11 cellular contexts compared by ENCODE assay signal in the genomic region with DNA sequence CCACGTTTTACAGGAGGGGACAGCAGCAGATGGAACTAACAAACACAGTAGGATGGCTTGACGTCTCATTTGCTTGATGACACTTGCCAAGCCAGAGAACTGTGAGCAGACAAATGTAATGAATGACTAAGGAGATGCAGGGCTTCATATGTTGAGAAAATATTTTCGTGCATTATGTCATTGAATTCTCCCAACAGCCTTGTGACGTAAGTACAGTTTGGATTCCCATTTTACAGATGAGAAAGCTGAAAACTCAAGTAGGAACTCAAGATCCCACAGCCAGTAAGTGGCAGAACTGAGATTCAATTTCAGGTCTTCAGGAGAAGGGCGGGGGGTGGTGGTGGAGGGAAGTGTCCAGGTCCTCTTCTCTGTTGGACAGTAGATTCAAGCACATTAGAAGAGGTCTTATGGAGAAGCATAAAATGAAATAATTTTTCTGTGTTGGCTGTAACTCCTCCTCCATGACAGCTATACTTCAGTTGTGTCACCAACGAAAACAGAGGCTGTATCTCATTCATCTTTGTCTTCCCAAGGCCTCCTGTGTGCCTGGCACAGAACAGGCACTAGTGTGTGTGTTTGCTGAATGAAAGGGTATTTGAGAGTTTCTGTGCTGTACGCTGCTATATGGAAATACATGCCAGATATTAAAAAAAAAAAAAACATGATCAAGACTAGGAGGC. TPM values are rescaled to one million over a fixed set of nuclear protein-coding genes. Genes with fewer than 3 reads are reported as not detected.
DNase-seq lines count a peak whose midpoint lies in the region; ATAC-seq and TF ChIP-seq lines count a peak whose summit lies in the region.
"Had no signal": no experiment of that assay in that cellular context is flagged by ENCODE, and none has a peak within 500 bp of the region (broad histone marks: within the 10 kb centered on the region; RNA-seq: fewer than 3 reads in every experiment).

No MANE protein-coding gene starts in this region.

- ATAC-seq in right lobe of liver (no peak), HG03196 (IDR thresholded peaks at IDR 0.05; ENCODE audit: unreplicated experiment) (no peak), GM19455 (IDR thresholded peaks at IDR 0.05; ENCODE audit: unreplicated experiment) (no peak), HG02571 (IDR thresholded peaks at IDR 0.05; ENCODE audit: unreplicated experiment) (no peak)
- ATAC-seq: GM12878 had no signal

- H3K9me3 ChIP-seq in right lobe of liver (no peaks in the 10 kb centered on the region), stomach smooth muscle (ENCODE audit: control insufficient read depth in 2 of 2, low read length in 2 of 2) (no peaks in the 10 kb centered on the region)
- H3K9me3 ChIP-seq: HAP-1 had no signal

- peaks cover 61% of the 10 kb centered on the region for H3K27me3 Mint-ChIP-seq in T-helper 1 cell treated with Interleukin-12 subunit alpha and Interleukin-12 subunit beta and Interleukin-4 antibody, amounts not matched to agents 30 μg/mL and 1 μg/mL, for 36 hours (ENCODE audit: low read depth)
- peaks cover 3% of the 10 kb centered on the region for H3K27me3 Mint-ChIP-seq in brain

- no peak overlapping the region for H3K9ac ChIP-seq in stomach smooth muscle (ENCODE audit: low read length in 2 of 2)
- H3K9ac ChIP-seq: KMS-11 had no signal

- intact Hi-C loops in right lobe of liver (cut with DNase I) = no loop called here

- TF ChIP-seq CTCF in brain (conservative IDR thresholded peaks at IDR 0.05) (no peak), right lobe of liver (IDR thresholded peaks at IDR 0.05) (no peak)

- H3K9me3 Mint-ChIP-seq in T-helper 1 cell treated with Interleukin-12 subunit alpha and Interleukin-12 subunit beta and Interleukin-4 antibody, amounts not matched to agents 30 μg/mL and 1 μg/mL, for 36 hours = no peaks in the 10 kb centered on the region
- peaks cover 0 to 6% (median 0%) of the 10 kb centered on the region in 5 experiments for H3K9me3 Mint-ChIP-seq in brain

- peak overlapping the region; percentile 5 to 51 (median 8) for H3K27ac ChIP-seq in right lobe of liver
- no peak overlapping the region for H3K27ac ChIP-seq in stomach smooth muscle (ENCODE audit: low read length)
- H3K27ac ChIP-seq: KMS-11 had no signal

- no peak overlapping the region for H3K27ac Mint-ChIP-seq in T-helper 1 cell treated with Interleukin-12 subunit alpha and Interleukin-12 subunit beta and Interleukin-4 antibody, amounts not matched to agents 30 μg/mL and 1 μg/mL, for 36 hours
- H3K27ac Mint-ChIP-seq in brain = peak overlapping the region; percentile 92 to 99 (median 98)

- no peaks in the 10 kb centered on the region for H3K36me3 Mint-ChIP-seq in T-helper 1 cell treated with Interleukin-12 subunit alpha and Interleukin-12 subunit beta and Interleukin-4 antibody, amounts not matched to agents 30 μg/mL and 1 μg/mL, for 36 hours (ENCODE audit: low read depth)
- H3K36me3 Mint-ChIP-seq in brain = peaks cover 9% of the 10 kb centered on the region

- DNase-seq in T-helper 1 cell (no peak), right lobe of liver (no peak)

- TF ChIP-seq POLR2A in right lobe of liver (IDR thresholded peaks at IDR 0.05) = no peak

- WGBS in right lobe of liver (ENCODE audit: insufficient coverage, low coverage, low lambda C conversion rate, missing lambda C conversion rate) = 42% methylated on average over 7 of the region's 7 CpGs

- H3K4me1 Mint-ChIP-seq in T-helper 1 cell treated with Interleukin-12 subunit alpha and Interleukin-12 subunit beta and Interleukin-4 antibody, amounts not matched to agents 30 μg/mL and 1 μg/mL, for 36 hours (ENCODE audit: low read depth) = peaks cover 23% of the 10 kb centered on the region
- peaks cover 77% of the 10 kb centered on the region for H3K4me1 Mint-ChIP-seq in brain

- no peaks in the 10 kb centered on the region for H3K36me3 ChIP-seq in right lobe of liver
- no peaks in the 10 kb centered on the region for H3K36me3 ChIP-seq in stomach smooth muscle (ENCODE audit: control insufficient read depth in 2 of 2, insufficient read depth in 2 of 2, low read length in 2 of 2)
- H3K36me3 ChIP-seq: HAP-1 had no signal

- peak overlapping the region; percentile 11 for H3K4me3 Mint-ChIP-seq in T-helper 1 cell treated with Interleukin-12 subunit alpha and Interleukin-12 subunit beta and Interleukin-4 antibody, amounts not matched to agents 30 μg/mL and 1 μg/mL, for 36 hours
- H3K4me3 Mint-ChIP-seq in brain = peak overlapping the region; percentile 94 to 97 (median 96)

- H3K27me3 ChIP-seq in right lobe of liver (no peaks in the 10 kb centered on the region), stomach smooth muscle (ENCODE audit: control insufficient read depth in 1 of 2, insufficient read depth in 2 of 2, low read length in 2 of 2) (peaks cover 4 to 9% of the 10 kb centered on the region in 2 donors)

- H3K4me3 ChIP-seq in right lobe of liver (peak overlapping the region; percentile 54 to 65 (median 63)), stomach smooth muscle (ENCODE audit: low read length in 2 of 2) (peak overlapping the region; percentile 10 to 81)
- H3K4me3 ChIP-seq: GM12878, HAP-1 had no signal

- peaks cover 0 to 7% (median 0%) of the 10 kb centered on the region in 4 donors for H3K4me1 ChIP-seq in right lobe of liver
- peaks cover 36% of the 10 kb centered on the region for H3K4me1 ChIP-seq in stomach smooth muscle (ENCODE audit: control insufficient read depth, insufficient read depth, low read length)
- H3K4me1 ChIP-seq: HAP-1 had no signal

RNA-seq across cellular contexts. Expression of gene VASH1, which starts 2.2 kb away (rescaled TPM):
- polyA plus RNA-seq in brain (ENCODE audit: insufficient read depth, low read depth, low replicate concordance) = 42.7 TPM
- total RNA-seq in right lobe of liver = 10 to 100 TPM in 1 of 6 experiments, 1 to 10 TPM in 5; 2.0 to 12.3 (median 4.6) TPM

RNA-seq across cellular contexts. Expression of gene ANGEL1, which starts 49.2 kb away (rescaled TPM):
- polyA plus RNA-seq in brain (ENCODE audit: insufficient read depth, low read depth, low replicate concordance) = 19.3 TPM
- 10 to 100 TPM in 5 of 6 experiments, 1 to 10 TPM in 1; 9.3 to 17.8 (median 14.4) TPM for total RNA-seq in right lobe of liver
